15 cellular contexts compared by ENCODE assay signal in genomic region chr12:47038270-47038748, GRCh38. TPM values are rescaled to one million over a fixed set of nuclear protein-coding genes. Genes with fewer than 3 reads are reported as not detected.
DNase-seq lines count a peak whose midpoint lies in the region; ATAC-seq, FAIRE-seq and TF ChIP-seq lines count a peak whose summit lies in the region.
"Had no signal": no experiment of that assay in that cellular context is flagged by ENCODE, and none has a peak within 500 bp of the region (broad histone marks: within the 10 kb centered on the region; RNA-seq: fewer than 3 reads in every experiment).

No MANE protein-coding gene starts in this region.

- H3K56ac ChIP-seq in IMR-90 (ENCODE audit: extremely low read depth, insufficient read depth, low read length), result no peak overlapping the region

- BruUV-seq in IMR-90 (replicated peaks; lab: Mats Ljungman, UMichigan), result no TSS peak

- TF ChIP-seq RAD21 in A549 (conservative IDR thresholded peaks at IDR 0.05 in 1 of 2, IDR thresholded peaks at IDR 0.05 in 1 of 2), result peak in 1 of 2 experiments; percentile 49; a peak in 3 of 5 replicates
- TF ChIP-seq RAD21 in IMR-90 (IDR thresholded peaks at IDR 0.05; ENCODE audit: low read length), result no peak

- peaks cover 3% of the 10 kb centered on the region; the same call in 1 of the 2 replicates for H3K9me1 ChIP-seq in IMR-90 (ENCODE audit: insufficient read depth, low read length)

- no peak overlapping the region for H2AK9ac ChIP-seq in IMR-90 (replicated peaks; ENCODE audit: low read depth, low read length, poor library complexity)

- no peak for TF ChIP-seq POLR2A in A549 (IDR thresholded peaks at IDR 0.05; ENCODE audit: low read length)
- TF ChIP-seq POLR2A in IMR-90 (IDR thresholded peaks at IDR 0.05; ENCODE audit: low read depth, low read length), result no peak

- H3K27me3 ChIP-seq in IMR-90 (ENCODE audit: control insufficient read depth, insufficient read depth, low read length), result no peaks in the 10 kb centered on the region
- H3K27me3 ChIP-seq in ascending aorta, result no peaks in the 10 kb centered on the region
- H3K27me3 ChIP-seq: gastrocnemius medialis had no signal

- H4K91ac ChIP-seq in IMR-90 (ENCODE audit: insufficient read depth, low read depth, low read length), result no peak overlapping the region

- TF ChIP-seq CTCF in A549 (IDR thresholded peaks at IDR 0.05) (no peak), IMR-90 (conservative IDR thresholded peaks at IDR 0.05; ENCODE audit: low read depth, low read length) (no peak), ascending aorta (IDR thresholded peaks at IDR 0.05) (no peak)

- peak overlapping the region in 1 of 2 experiments; percentile 63; a peak in 2 of 4 replicates for H4K8ac ChIP-seq in IMR-90 (ENCODE audit: low read depth in 2 of 2, low read length in 2 of 2)

- ATAC-seq in A549, result peak; percentile 75 to 84
- peak; percentile 60 for ATAC-seq in IMR-90 (ENCODE audit: low read depth)
- ATAC-seq: activated naive CD4-positive, alpha-beta T cell treated with anti-CD3 and anti-CD28 coated beads, Interleukin-2, amount 50 U/mL, for 72 hours; gastrocnemius medialis; left cardiac atrium had no signal

- H3K36me3 ChIP-seq in IMR-90 (ENCODE audit: control insufficient read depth, insufficient read depth, low read length) (no peaks in the 10 kb centered on the region), ascending aorta (no peaks in the 10 kb centered on the region)
- H3K36me3 ChIP-seq: gastrocnemius medialis had no signal

- H4K5ac ChIP-seq in IMR-90 (ENCODE audit: low read depth, low read length), result no peak overlapping the region

- H3K9me3 ChIP-seq in A549, result peaks cover 4% of the 10 kb centered on the region; the same call in 1 of the 3 replicates
- H3K9me3 ChIP-seq in IMR-90 (ENCODE audit: control insufficient read depth, insufficient read depth, low read length), result no peaks in the 10 kb centered on the region
- peaks cover 0 to 6% of the 10 kb centered on the region in 2 donors for H3K9me3 ChIP-seq in ascending aorta

- no peak overlapping the region for H3K14ac ChIP-seq in IMR-90 (replicated peaks; ENCODE audit: low read depth, low read length)

- no peak overlapping the region for H2BK15ac ChIP-seq in IMR-90 (ENCODE audit: low read depth, low read length)

- peak overlapping the region; percentile 38 for H3K4me3 ChIP-seq in A549
- H3K4me3 ChIP-seq in IMR-90 (ENCODE audit: insufficient read depth, low read depth, low read length), result no peak overlapping the region
- H3K4me3 ChIP-seq in ascending aorta, result no peak overlapping the region
- H3K4me3 ChIP-seq: gastrocnemius medialis had no signal

- H3K27ac ChIP-seq in A549, result peak overlapping the region; percentile 74 to 93
- no peak overlapping the region for H3K27ac ChIP-seq in IMR-90 (ENCODE audit: insufficient read depth, low read length)
- H3K27ac ChIP-seq in ascending aorta, result no peak overlapping the region
- H3K27ac ChIP-seq: gastrocnemius medialis, KMS-11 had no signal

- H4K20me1 ChIP-seq in IMR-90 (ENCODE audit: insufficient read depth, low read length), result no peaks in the 10 kb centered on the region

- dilution Hi-C loops in IMR-90 (cut with HindIII; ENCODE audit: low sequenced_read_pairs, unreplicated experiment), result no loop called here

- DNase-seq in A549 (ENCODE audit: low read depth in 1 of 2, low spot score in 1 of 2) (peak; percentile 21 to 95), IMR-90 (peak; percentile 35), amniotic epithelial cell (ENCODE audit: low read depth) (peak; percentile 70), kidney tubule cell (ENCODE audit: low spot score) (peak; percentile 99), GM19239 (ENCODE audit: insufficient read length, low spot score) (no peak), SK-N-DZ (ENCODE audit: low spot score) (no peak), ascending aorta (ENCODE audit: low spot score in 2 of 2) (no peak)
- DNase-seq in activated naive CD4-positive, alpha-beta T cell treated with Interleukin-2 at 50 U/mL for 16 hours, result no peak
- DNase-seq: gastrocnemius medialis, HCEC 1CT, left cardiac atrium, NCI-H2029, nucleus accumbens had no signal

- TF ChIP-seq EP300 in A549 (IDR thresholded peaks at IDR 0.05), result peak; percentile 20 to 77; a peak in 2 of 5 replicates

- H2BK120ac ChIP-seq in IMR-90 (ENCODE audit: low read depth, low read length), result no peak overlapping the region

- no peak overlapping the region for H3K23ac ChIP-seq in IMR-90 (ENCODE audit: low read depth, low read length)

- no peak overlapping the region for H2BK20ac ChIP-seq in IMR-90 (ENCODE audit: low read depth, low read length)

- FAIRE-seq in A549 (lab: Jason Lieb, UNC) (peak; percentile 98), GM19239 (lab: Jason Lieb, UNC) (no peak)

- POLR2A ChIA-PET in A549 (lab: Yijun Ruan, JAX) (interaction anchor here (1.1 to 2.4 kb wide), 5 partner anchors 30 to 240 kb away, joined by 3 to 13 read pairs (median 4); partner anchors contain the start of genes AMIGO2 and PCED1B), IMR-90 (lab: Charles Lee; ENCODE audit: unreplicated experiment) (no interaction called here)

- intact Hi-C loops in IMR-90 (cut with micrococcal nuclease) (loop anchor here (10.0 kb wide), 1 partner anchor 736 kb away; the partner anchor contains the start of gene SLC48A1), ascending aorta (cut with DNase I) (loop anchor here (2.0 to 10.0 kb wide), 3 partner anchors 40 to 616 kb away; partner anchors contain the start of genes AMIGO2 and PCED1B)

- H2BK5ac ChIP-seq in IMR-90 (ENCODE audit: low read depth, low read length, poor library complexity, severe bottlenecking), result no peak overlapping the region

- CTCF ChIA-PET in A549 (lab: Yijun Ruan, JAX) (interaction anchor here (1.6 kb wide), 1 partner anchor 359 kb away, joined by 3 read pairs; no protein-coding TSS in a partner anchor), IMR-90 (lab: Yijun Ruan, JAX) (interaction anchor here (1.0 kb wide), 1 partner anchor 61 kb away, joined by 3 read pairs; no protein-coding TSS in a partner anchor)

- no peak overlapping the region for H2AK5ac ChIP-seq in IMR-90 (ENCODE audit: low read depth, low read length)

- H3K18ac ChIP-seq in IMR-90 (ENCODE audit: low read depth, low read length), result no peak overlapping the region

- 4% methylated on average over 1 of the region's 1 CpG for WGBS in A549 (ENCODE audit: missing lambda C conversion rate)
- no CpG with 5 or more reads among the region's 1 CpG for WGBS in IMR-90 (ENCODE audit: extremely low coverage in 2 of 2, insufficient read length in 1 of 2), 2 experiments

- no peaks in the 10 kb centered on the region for H3K79me1 ChIP-seq in IMR-90 (ENCODE audit: low read depth in 1 of 2, low read length in 2 of 2)

- H3K4me2 ChIP-seq in A549 (peak overlapping the region; percentile 83), IMR-90 (ENCODE audit: low read depth, low read length) (no peak overlapping the region)
- H3K4me2 ChIP-seq: KMS-11 had no signal

- peaks cover 56% of the 10 kb centered on the region for H3K4me1 ChIP-seq in A549
- H3K4me1 ChIP-seq in IMR-90 (ENCODE audit: control insufficient read depth, insufficient read depth, low read length), result peaks cover 6% of the 10 kb centered on the region
- peaks cover 5% of the 10 kb centered on the region in 2 donors for H3K4me1 ChIP-seq in ascending aorta
- H3K4me1 ChIP-seq: gastrocnemius medialis had no signal

- H2AFZ ChIP-seq in IMR-90 (replicated peaks; ENCODE audit: low read length, poor library complexity), result no peak overlapping the region

- in situ Hi-C loops in IMR-90 (cut with MboI; ENCODE audit: low sequenced_read_pairs), result loop anchor here (10.0 kb wide), 1 partner anchor 646 kb away; no protein-coding TSS in a partner anchor

- H3K4ac ChIP-seq in IMR-90 (ENCODE audit: low read depth, low read length), result no peak overlapping the region

- H3K9ac ChIP-seq in IMR-90 (ENCODE audit: low read depth, low read length), result no peak overlapping the region
- H3K9ac ChIP-seq: KMS-11 had no signal

TF ChIP-seq in A549, 52 proteins besides CTCF, POLR2A, EP300 and RAD21 (continues in another document):
- TF ChIP-seq EHF (CRISPR knock-in tag; IDR thresholded peaks at IDR 0.05), result 0 out of 2 replicates have a peak, but pooled peaks have one; percentile 9
- no peak for TF ChIP-seq ESRRA (IDR thresholded peaks at IDR 0.05; ENCODE audit: borderline replicate concordance, low read length)

TF ChIP-seq in IMR-90, 13 proteins besides CTCF, POLR2A, EP300 and RAD21 (continues in another document):
- TF ChIP-seq RCOR1 (IDR thresholded peaks at IDR 0.05; ENCODE audit: insufficient replicate concordance, low read length) (no peak), BHLHE40 (IDR thresholded peaks at IDR 0.05; ENCODE audit: low read depth, low read length) (no peak), NFE2L2 (IDR thresholded peaks at IDR 0.05; ENCODE audit: low read depth, low read length) (no peak), CHD1 (IDR thresholded peaks at IDR 0.05; ENCODE audit: low read depth, low read length) (no peak), MAFK (IDR thresholded peaks at IDR 0.05; ENCODE audit: low read depth, low read length) (no peak)

RNA-seq across cellular contexts. Expression of gene PCED1B, which starts 41.1 kb away (rescaled TPM):
- polyA plus RNA-seq in A549 (2011; rRNA removed), result 74.6 and 92.2 TPM in 2 replicates
- 104 and 133 TPM in 2 replicates for polyA plus RNA-seq in A549 (2012; cell fraction: cytosol; rRNA removed)
- polyA plus RNA-seq in A549 (2012; cell fraction: nucleus; rRNA removed), result 247 TPM in 2 replicates
- 92.7 to 122 TPM (median 108 TPM) in 3 replicates for polyA plus RNA-seq in A549 (2017; fragmentation: RNase III; extraction: RNeasy Plus Mini Kit Qiagen cat#74134 plus additional on column Dnase treatment)
- polyA minus RNA-seq in A549 (2011; rRNA and poly(A)+ RNA removed), result 75.0 and 84.8 TPM in 2 replicates
- 0.28 and 0.36 TPM in 2 replicates for total RNA-seq in IMR-90 (2012; rRNA removed)
- polyA plus RNA-seq in IMR-90 (2012; rRNA removed), result 2.0 and 2.6 TPM in 2 replicates
- 1.4 and 2.1 TPM in 2 replicates for polyA plus RNA-seq in IMR-90 (2012; cell fraction: cytosol; rRNA removed)
- 5.1 and 8.9 TPM in 2 replicates for polyA plus RNA-seq in IMR-90 (2012; cell fraction: nucleus; rRNA removed; ENCODE audit: low replicate concordance)
- polyA plus RNA-seq in SK-N-DZ (2014; cell fraction: cytosol; rRNA removed), result not detected in 2 replicates
- not detected in 2 replicates for polyA plus RNA-seq in SK-N-DZ (2014; cell fraction: nucleus; rRNA removed)
- total RNA-seq in ascending aorta, result 1.5 TPM

RNA-seq across cellular contexts. Expression of gene AMIGO2, which starts 41.5 kb away (rescaled TPM):
- polyA plus RNA-seq in A549 (2011; rRNA removed), result 636 and 690 TPM in 2 replicates
- 131 and 181 TPM in 2 replicates for polyA plus RNA-seq in A549 (2012; cell fraction: cytosol; rRNA removed)
- 104 and 164 TPM in 2 replicates for polyA plus RNA-seq in A549 (2012; cell fraction: nucleus; rRNA removed)
- polyA plus RNA-seq in A549 (2017; fragmentation: RNase III; extraction: RNeasy Plus Mini Kit Qiagen cat#74134 plus additional on column Dnase treatment), result 196 to 288 TPM (median 273 TPM) in 3 replicates
- polyA minus RNA-seq in A549 (2011; rRNA and poly(A)+ RNA removed), result 293 and 311 TPM in 2 replicates
- total RNA-seq in IMR-90 (2012; rRNA removed), result 31.7 and 32.6 TPM in 2 replicates
- 17.1 and 20.1 TPM in 2 replicates for polyA plus RNA-seq in IMR-90 (2012; rRNA removed)
- polyA plus RNA-seq in IMR-90 (2012; cell fraction: cytosol; rRNA removed), result 4.4 and 5.0 TPM in 2 replicates
- polyA plus RNA-seq in IMR-90 (2012; cell fraction: nucleus; rRNA removed; ENCODE audit: low replicate concordance), result 5.1 and 26.1 TPM in 2 replicates
- 0.09 TPM in 1 of 2 replicates, not detected in the other for polyA plus RNA-seq in SK-N-DZ (2014; cell fraction: cytosol; rRNA removed)
- polyA plus RNA-seq in SK-N-DZ (2014; cell fraction: nucleus; rRNA removed), result not detected in 2 replicates
- 22.7 TPM for total RNA-seq in ascending aorta

Comparison
In these comparisons a context has a peak if more than half of its experiments do, and no peak if none do; other contexts are left out.
1. DNase-seq: peak in A549 (2 of 2), IMR-90 (single experiment), amniotic epithelial cell (single experiment) and kidney tubule cell (single experiment); none in GM19239 (single experiment), SK-N-DZ (single experiment), ascending aorta (0 of 2) and activated naive CD4-positive, alpha-beta T cell treated with Interleukin-2 at 50 U/mL for 16 hours (single experiment).
2. H3K27ac ChIP-seq: peak in A549 (2 of 2); none in IMR-90 (single experiment) and ascending aorta (0 of 2).